Comparison of ENCODE assay signal across 1 cellular context in the genomic region with DNA sequence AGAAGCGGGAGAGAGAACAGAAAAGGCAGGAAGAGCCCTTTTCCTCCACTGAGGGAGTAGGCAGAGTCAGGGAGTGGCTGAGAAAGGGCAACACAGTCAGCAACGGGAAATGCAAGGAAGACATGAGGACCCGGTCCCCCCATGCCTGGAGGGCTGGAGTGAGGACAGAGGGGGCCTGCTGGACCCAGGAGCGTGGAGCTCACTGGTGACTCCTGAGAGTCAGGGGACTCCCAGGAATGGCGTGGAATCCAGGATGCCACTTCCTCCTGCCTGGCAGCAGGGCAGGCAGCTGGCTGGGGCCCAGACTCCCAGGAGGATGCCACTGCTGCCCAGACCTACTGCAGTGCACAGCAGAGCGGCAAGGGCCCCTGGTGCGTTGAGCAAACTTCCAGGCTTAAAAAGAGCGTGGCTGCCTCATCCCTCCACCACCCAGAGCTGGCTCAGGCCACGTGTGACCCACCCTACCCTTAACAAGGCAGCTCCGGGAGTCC.
TF ChIP-seq lines count a peak whose summit lies in the region.

No MANE protein-coding gene starts in this region.

TF ChIP-seq in A549, 52 proteins besides CTCF, POLR2A, EP300 and RAD21 (continued from another document):
- TF ChIP-seq REST (IDR thresholded peaks at IDR 0.05) (no peak), TFCP2L1 (CRISPR knock-in tag; IDR thresholded peaks at IDR 0.05) (no peak), PBX3 (IDR thresholded peaks at IDR 0.05) (no peak), JUN (IDR thresholded peaks at IDR 0.05) (no peak), HEYL (CRISPR knock-in tag; IDR thresholded peaks at IDR 0.05) (no peak), RCOR1 (IDR thresholded peaks at IDR 0.05; ENCODE audit: low read depth, low read length) (no peak), ZFP36 (IDR thresholded peaks at IDR 0.05; ENCODE audit: borderline replicate concordance, partially characterized antibody) (no peak), EHF (CRISPR knock-in tag; IDR thresholded peaks at IDR 0.05) (no peak), RNF2 (IDR thresholded peaks at IDR 0.05; ENCODE audit: borderline replicate concordance, low read depth) (no peak)
